26 cellular contexts compared by ENCODE assay signal in genomic region chr1:17822741-17823426, GRCh38.
"Had no signal": no experiment of that assay in that cellular context is flagged by ENCODE, and none has a peak within 500 bp of the region (broad histone marks: within the 10 kb centered on the region; RNA-seq: fewer than 3 reads in every experiment).

No MANE protein-coding gene starts in this region.

- H3K27ac Mint-ChIP-seq: endodermal cell; natural killer cell; stimulated activated effector memory CD8-positive, alpha-beta T cell treated with anti-CD3 and anti-CD28 coated beads, Interleukin-12 subunit alpha, Interleukin-12 subunit beta, amount 100 ng/mL, for 72 hours; type B pancreatic cell had no signal

- H3K9me3 Mint-ChIP-seq: endodermal cell, natural killer cell, type B pancreatic cell had no signal

- ATAC-seq: esophagus mucosa; foreskin keratinocyte; gastroesophageal sphincter; heart right ventricle; left colon; left ventricle myocardium superior; lower lobe of right lung; natural killer cell; psoas muscle; right cardiac atrium; stimulated activated effector memory CD8-positive, alpha-beta T cell treated with anti-CD3 and anti-CD28 coated beads, Interleukin-12 subunit alpha, Interleukin-12 subunit beta, amount 100 ng/mL, for 72 hours had no signal

- H3K4me3 Mint-ChIP-seq: endodermal cell; natural killer cell; stimulated activated effector memory CD8-positive, alpha-beta T cell treated with anti-CD3 and anti-CD28 coated beads, Interleukin-12 subunit alpha, Interleukin-12 subunit beta, amount 100 ng/mL, for 72 hours; type B pancreatic cell had no signal

- FAIRE-seq: islet of Langerhans, urothelium cell line had no signal

- DNase-seq: cerebellar nuclear complex; dorsolateral prefrontal cortex; effector CD4-positive, alpha-beta T cell; endodermal cell; foreskin keratinocyte; heart right ventricle; hippocampal formation; kidney glomerular epithelial cell; left colon; left ventricle myocardium superior; lower lobe of right lung; natural killer cell; psoas muscle; right cardiac atrium; sigmoid colon; stimulated activated CD4-positive, alpha-beta T cell treated with anti-CD3 and anti-CD28 coated beads, Interleukin-2, amount 100 ng/mL, for 24 hours; stimulated activated CD4-positive, alpha-beta T cell treated with anti-CD3 and anti-CD28 coated beads, Interleukin-4, amount 100 ng/mL, for 24 hours; stimulated activated naive CD4-positive, alpha-beta T cell treated with Interleukin-2 at 50 U/mL for 16 hours; substantia nigra; testis had no signal

- H3K36me3 Mint-ChIP-seq: natural killer cell; stimulated activated effector memory CD8-positive, alpha-beta T cell treated with anti-CD3 and anti-CD28 coated beads, Interleukin-12 subunit alpha, Interleukin-12 subunit beta, amount 100 ng/mL, for 72 hours; type B pancreatic cell had no signal

- H3K4me1 Mint-ChIP-seq: endodermal cell; natural killer cell; stimulated activated effector memory CD8-positive, alpha-beta T cell treated with anti-CD3 and anti-CD28 coated beads, Interleukin-12 subunit alpha, Interleukin-12 subunit beta, amount 100 ng/mL, for 72 hours had no signal
